Comparison of ENCODE assay signal across 16 cellular contexts in genomic region chr11:71466358-71466757, GRCh38. TPM values are rescaled to one million over a fixed set of nuclear protein-coding genes. Genes with fewer than 3 reads are reported as not detected.
DNase-seq lines count a peak whose midpoint lies in the region; ATAC-seq and TF ChIP-seq lines count a peak whose summit lies in the region.
"Had no signal": no experiment of that assay in that cellular context is flagged by ENCODE, and none has a peak within 500 bp of the region (broad histone marks: within the 10 kb centered on the region; RNA-seq: fewer than 3 reads in every experiment).

No MANE protein-coding gene starts in this region.

- H3K9me3 ChIP-seq in right atrium auricular region (no peaks in the 10 kb centered on the region), adrenal gland (replicated peaks in 1 of 3) (no peaks in the 10 kb centered on the region), testis (no peaks in the 10 kb centered on the region)

- ATAC-seq in left cardiac atrium, result peak; percentile 41 to 96
- ATAC-seq in stimulated activated naive CD8-positive, alpha-beta T cell treated with anti-CD3 and anti-CD28 coated beads, Interleukin-15, amount 100 ng/mL, for 72 hours, result no peak
- no peak for ATAC-seq in sciatic nerve

- WGBS in adrenal gland, 4 donors, result 45 to 61% (median 50%) methylated on average over 9 of the region's 9 CpGs
- WGBS in testis, 2 donors, result 56 to 63% methylated on average over 5 to 9 of the region's 9 CpGs

- no peaks in the 10 kb centered on the region for H3K4me1 ChIP-seq in right atrium auricular region
- no peaks in the 10 kb centered on the region for H3K4me1 ChIP-seq in adrenal gland (replicated peaks in 1 of 2)
- no peaks in the 10 kb centered on the region for H3K4me1 ChIP-seq in testis

- DNase-seq in left cardiac atrium (peak; percentile 22), right atrium auricular region (ENCODE audit: low spot score) (no peak), adrenal gland (peak; percentile 56 to 80 (median 70)), left kidney (ENCODE audit: low read depth, low spot score) (peak; percentile 32), testis (peak; percentile 49), sciatic nerve (ENCODE audit: low spot score) (no peak)
- DNase-seq in stimulated activated naive CD8-positive, alpha-beta T cell treated with anti-CD3 and anti-CD28 coated beads, Interleukin-15, amount 100 ng/mL, for 72 hours, result no peak
- DNase-seq: C1 segment of cervical spinal cord, DMS79, MV-4-11, NCI-H1417, NCI-H187 treated with DMSO at 0.1 percent for 48 hours, NCI-H2227 treated with DMSO at 0.1 percent for 48 hours, NCI-H524, NCI-H82 had no signal

- H3K4me3 ChIP-seq in right atrium auricular region, result no peak overlapping the region
- H3K4me3 ChIP-seq in adrenal gland, result no peak overlapping the region
- H3K4me3 ChIP-seq in testis, result no peak overlapping the region

- H3K27me3 ChIP-seq in right atrium auricular region (no peaks in the 10 kb centered on the region), adrenal gland (no peaks in the 10 kb centered on the region), testis (no peaks in the 10 kb centered on the region)

- H3K9me3 Mint-ChIP-seq in stimulated activated naive CD8-positive, alpha-beta T cell treated with anti-CD3 and anti-CD28 coated beads, Interleukin-15, amount 100 ng/mL, for 72 hours, result no peaks in the 10 kb centered on the region

- H3K4me1 Mint-ChIP-seq in stimulated activated naive CD8-positive, alpha-beta T cell treated with anti-CD3 and anti-CD28 coated beads, Interleukin-15, amount 100 ng/mL, for 72 hours, result no peaks in the 10 kb centered on the region

- no peak overlapping the region for H3K27ac ChIP-seq in right atrium auricular region
- H3K27ac ChIP-seq in adrenal gland, result no peak overlapping the region
- no peak overlapping the region for H3K27ac ChIP-seq in testis
- H3K27ac ChIP-seq: KMS-11 had no signal

- no peak overlapping the region for H3K27ac Mint-ChIP-seq in stimulated activated naive CD8-positive, alpha-beta T cell treated with anti-CD3 and anti-CD28 coated beads, Interleukin-15, amount 100 ng/mL, for 72 hours

- TF ChIP-seq CTCF in right atrium auricular region (IDR thresholded peaks at IDR 0.05) (no peak), adrenal gland (IDR thresholded peaks at IDR 0.05) (peak; percentile 11 to 63 (median 46)), testis (IDR thresholded peaks at IDR 0.05) (no peak)

- H3K27me3 Mint-ChIP-seq in stimulated activated naive CD8-positive, alpha-beta T cell treated with anti-CD3 and anti-CD28 coated beads, Interleukin-15, amount 100 ng/mL, for 72 hours, result no peaks in the 10 kb centered on the region

- no peak overlapping the region for H3K4me3 Mint-ChIP-seq in stimulated activated naive CD8-positive, alpha-beta T cell treated with anti-CD3 and anti-CD28 coated beads, Interleukin-15, amount 100 ng/mL, for 72 hours

- H3K36me3 ChIP-seq in right atrium auricular region (peaks cover 17% of the 10 kb centered on the region), adrenal gland (replicated peaks in 1 of 2) (peaks cover 0 to 11% of the 10 kb centered on the region in 2 donors), testis (ENCODE audit: low read depth, missing control alignments) (no peaks in the 10 kb centered on the region)

- TF ChIP-seq POLR2A in adrenal gland (IDR thresholded peaks at IDR 0.05), result no peak
- no peak for TF ChIP-seq POLR2A in testis (IDR thresholded peaks at IDR 0.05)

- intact Hi-C loops in left cardiac atrium (cut with DNase I) (no loop called here), adrenal gland (cut with DNase I) (no loop called here), testis (cut with DNase I; ENCODE audit: low total_unique reads) (no loop called here), sciatic nerve (cut with DNase I) (no loop called here)

RNA-seq across cellular contexts. Expression of gene NADSYN1, which starts 13.4 kb away (rescaled TPM):
- total RNA-seq in left cardiac atrium, result 10 to 100 TPM; 25.9 to 26.7 TPM
- 10 to 100 TPM; 18.0 to 18.8 TPM for total RNA-seq in right atrium auricular region
- total RNA-seq in adrenal gland, result 10 to 100 TPM; 42.2 to 77.4 (median 55.9) TPM
- 100 to 1,000 TPM in 2 of 3 donors, 10 to 100 TPM in 1; 37.1 to 128 (median 114) TPM for polyA plus RNA-seq in adrenal gland
- 10 to 100 TPM; 75.7 to 91.2 TPM for total RNA-seq in testis
- polyA plus RNA-seq in testis (ENCODE audit: insufficient read depth, low read depth, low replicate concordance), result 79.4 TPM
- 85.2 TPM for total RNA-seq in sciatic nerve

RNA-seq across cellular contexts. Expression of gene DHCR7, which starts 18.2 kb away (rescaled TPM):
- total RNA-seq in left cardiac atrium (10 to 100 TPM; 53.8 to 63.3 TPM), right atrium auricular region (10 to 100 TPM; 26.8 to 37.6 TPM), adrenal gland (100 to 1,000 TPM in 3 of 8 donors, 10 to 100 TPM in 5; 53.1 to 904 (median 85.3) TPM), testis (100 to 1,000 TPM in 1 of 2 donors, 10 to 100 TPM in 1; 54.2 to 101 TPM), sciatic nerve (49.8 TPM)
- polyA plus RNA-seq in adrenal gland (100 to 1,000 TPM in 1 of 3 donors, 10 to 100 TPM in 2; 31.8 to 690 (median 56.3) TPM), testis (ENCODE audit: insufficient read depth, low read depth, low replicate concordance) (65.3 TPM)

Comparison
In these comparisons a context has a peak if more than half of its experiments do, and no peak if none do; other contexts are left out.
1. DNase-seq: peak in left cardiac atrium (single experiment), adrenal gland (7 of 7), left kidney (single experiment) and testis (single experiment); none in right atrium auricular region (single experiment), stimulated activated naive CD8-positive, alpha-beta T cell treated with anti-CD3 and anti-CD28 coated beads, Interleukin-15, amount 100 ng/mL, for 72 hours (0 of 2) and sciatic nerve (single experiment).
2. ATAC-seq: peak in left cardiac atrium (2 of 2); none in stimulated activated naive CD8-positive, alpha-beta T cell treated with anti-CD3 and anti-CD28 coated beads, Interleukin-15, amount 100 ng/mL, for 72 hours (single experiment) and sciatic nerve (single experiment).
3. CTCF ChIP-seq: peak in adrenal gland (6 of 6); none in right atrium auricular region (0 of 2) and testis (0 of 3).